16 cellular contexts compared by ENCODE assay signal in genomic region chr1:99681583-99681982, GRCh38. TPM values are rescaled to one million over a fixed set of nuclear protein-coding genes. Genes with fewer than 3 reads are reported as not detected.
DNase-seq lines count a peak whose midpoint lies in the region; ATAC-seq and TF ChIP-seq lines count a peak whose summit lies in the region.
"Had no signal": no experiment of that assay in that cellular context is flagged by ENCODE, and none has a peak within 500 bp of the region (broad histone marks: within the 10 kb centered on the region; RNA-seq: fewer than 3 reads in every experiment).

No MANE protein-coding gene starts in this region.

- H3K4me3 ChIP-seq in cardiac fibroblast (replicated peaks in 1 of 2; ENCODE audit: low read depth in 2 of 2, low read length in 2 of 2) (no peak overlapping the region), thyroid gland (replicated peaks in 1 of 3) (no peak overlapping the region), upper lobe of right lung (no peak overlapping the region)
- H3K4me3 ChIP-seq: BLaER1 treated with 17β-estradiol and CSF1 and Interleukin-3, amounts not matched to agents 10 nM and 100 nM; breast epithelium; SJCRH30 had no signal

- ATAC-seq in upper lobe of right lung (no peak), GM21825 (IDR thresholded peaks at IDR 0.05; ENCODE audit: unreplicated experiment) (no peak)
- ATAC-seq: naive thymus-derived CD4-positive, alpha-beta T cell; stimulated activated effector memory CD8-positive, alpha-beta T cell treated with anti-CD3 and anti-CD28 coated beads, Interleukin-12 subunit alpha, Interleukin-12 subunit beta, amount 100 ng/mL, for 72 hours had no signal

- H3K4me1 ChIP-seq in thyroid gland (peaks cover 6 to 10% of the 10 kb centered on the region in 2 donors), upper lobe of right lung (no peaks in the 10 kb centered on the region)
- H3K4me1 ChIP-seq: breast epithelium had no signal

- intact Hi-C loops in thyroid gland (cut with DNase I) (no loop called here), upper lobe of right lung (cut with DNase I) (no loop called here)

- H3K27me3 ChIP-seq in thyroid gland: no peaks in the 10 kb centered on the region
- no peaks in the 10 kb centered on the region for H3K27me3 ChIP-seq in upper lobe of right lung
- H3K27me3 ChIP-seq: BLaER1 treated with 17β-estradiol and CSF1 and Interleukin-3, amounts not matched to agents 10 nM and 100 nM; breast epithelium; SJCRH30 had no signal

- no peak overlapping the region for H3K27ac ChIP-seq in thyroid gland
- H3K27ac ChIP-seq in upper lobe of right lung: no peak overlapping the region
- H3K27ac ChIP-seq: BLaER1 treated with 17β-estradiol and CSF1 and Interleukin-3, amounts not matched to agents 10 nM and 100 nM; breast epithelium had no signal

- H3K9me3 ChIP-seq in thyroid gland: no peaks in the 10 kb centered on the region
- H3K9me3 ChIP-seq in upper lobe of right lung: no peaks in the 10 kb centered on the region
- H3K9me3 ChIP-seq: BLaER1 treated with 17β-estradiol and CSF1 and Interleukin-3, amounts not matched to agents 10 nM and 100 nM; breast epithelium; SJCRH30 had no signal

- H3K36me3 ChIP-seq in thyroid gland (no peaks in the 10 kb centered on the region), upper lobe of right lung (no peaks in the 10 kb centered on the region)
- H3K36me3 ChIP-seq: BLaER1 treated with 17β-estradiol and CSF1 and Interleukin-3, amounts not matched to agents 10 nM and 100 nM; breast epithelium had no signal

- TF ChIP-seq CTCF in cardiac fibroblast (IDR thresholded peaks at IDR 0.05; ENCODE audit: low read depth, low read length): peak; percentile 15
- no peak for TF ChIP-seq CTCF in thyroid gland (IDR thresholded peaks at IDR 0.05)
- no peak for TF ChIP-seq CTCF in upper lobe of right lung (IDR thresholded peaks at IDR 0.05)

- 84 to 93% methylated on average over 3 of the region's 3 CpGs for WGBS in thyroid gland, 2 donors

- no peak for TF ChIP-seq POLR2A in thyroid gland (IDR thresholded peaks at IDR 0.05)

- DNase-seq in EL (peak; percentile 20), M059J (ENCODE audit: low read depth) (peak; percentile 92), cardiac fibroblast (ENCODE audit: low read depth in 2 of 2) (peak; percentile 61 to 76), myocyte (ENCODE audit: low read depth) (peak; percentile 85), thyroid gland (no peak), upper lobe of right lung (no peak), hepatic stellate cell (ENCODE audit: low spot score) (no peak)
- DNase-seq: head of caudate nucleus; naive thymus-derived CD4-positive, alpha-beta T cell; NCI-H187 treated with DMSO at 0.1 percent for 48 hours; stimulated activated CD4-positive, alpha-beta T cell treated with anti-CD3 and anti-CD28 coated beads, Interleukin-4, amount 100 ng/mL, for 4 hours had no signal

RNA-seq across cellular contexts. Expression of gene PALMD, which starts 35.7 kb away (rescaled TPM):
- 10.2 and 11.7 TPM in 2 replicates for total RNA-seq in M059J (2014; rRNA removed; shearing (Covaris generic))
- 106 and 140 TPM in 2 replicates for total RNA-seq in myocyte
- polyA plus RNA-seq in myocyte (2012): 17.5 TPM
- total RNA-seq in thyroid gland: 10 to 100 TPM in 2 of 4 donors, 1 to 10 TPM in 2; 6.9 to 14.1 (median 11.2) TPM
- total RNA-seq in upper lobe of right lung: 21.5 TPM
- total RNA-seq: naive thymus-derived CD4-positive, alpha-beta T cell had no signal
- polyA plus RNA-seq: naive thymus-derived CD4-positive, alpha-beta T cell had no signal

Comparison
In these comparisons a context has a peak if more than half of its experiments do, and no peak if none do; other contexts are left out.
1. DNase-seq: peak in EL (single experiment), M059J (single experiment), cardiac fibroblast (2 of 2) and myocyte (single experiment); none in thyroid gland (0 of 2), upper lobe of right lung (single experiment) and hepatic stellate cell (single experiment).